12 cellular contexts compared by ENCODE assay signal in the genomic region with DNA sequence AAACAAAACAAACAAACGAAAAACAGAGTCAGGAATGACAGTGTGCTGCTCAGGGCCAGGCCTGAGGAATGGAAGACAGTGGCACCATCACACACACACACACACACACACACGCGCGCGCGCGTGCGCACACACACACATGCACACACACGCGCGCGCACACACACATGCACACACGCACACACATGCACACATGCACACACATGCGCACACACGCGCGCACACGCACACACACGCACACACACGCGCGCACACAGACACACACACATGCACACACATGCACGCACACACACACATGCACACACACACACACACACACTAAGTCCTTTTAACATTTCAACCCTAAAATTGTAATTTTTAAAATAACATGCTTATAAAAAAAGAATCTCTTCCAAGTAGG.
"Had no signal": no experiment of that assay in that cellular context is flagged by ENCODE, and none has a peak within 500 bp of the region (broad histone marks: within the 10 kb centered on the region; RNA-seq: fewer than 3 reads in every experiment).

No MANE protein-coding gene starts in this region.

- H3K4me1 ChIP-seq: heart left ventricle, upper lobe of right lung had no signal

- H3K27ac ChIP-seq: dorsolateral prefrontal cortex, heart left ventricle, ovary, upper lobe of right lung had no signal

- H3K4me3 ChIP-seq: dorsolateral prefrontal cortex, esophagus squamous epithelium, heart left ventricle, ovary, upper lobe of right lung had no signal

- DNase-seq: activated CD4-positive, alpha-beta T cell treated with anti-CD3 and anti-CD28 coated beads, Interleukin-2, amount 50 U/mL, for 4 hours; activated gamma-delta T cell; esophagus squamous epithelium; ovary; T-helper 2 cell; upper lobe of right lung had no signal

- H3K36me3 ChIP-seq: esophagus squamous epithelium, heart left ventricle, ovary, upper lobe of right lung had no signal

- H3K27me3 ChIP-seq: dorsolateral prefrontal cortex, esophagus squamous epithelium, heart left ventricle, ovary, upper lobe of right lung had no signal

- H3K4me3 Mint-ChIP-seq: activated naive CD8-positive, alpha-beta T cell; memory B cell; stimulated activated naive CD8-positive, alpha-beta T cell treated with anti-CD3 and anti-CD28 coated beads, Interleukin-15, Interleukin-2, amounts not matched to agents 100 ng/mL and 50 ng/mL, for 24 hours had no signal

- H3K27ac Mint-ChIP-seq: activated naive CD8-positive, alpha-beta T cell; memory B cell; stimulated activated naive CD8-positive, alpha-beta T cell treated with anti-CD3 and anti-CD28 coated beads, Interleukin-15, Interleukin-2, amounts not matched to agents 100 ng/mL and 50 ng/mL, for 24 hours had no signal

- H3K36me3 Mint-ChIP-seq: activated naive CD8-positive, alpha-beta T cell; memory B cell had no signal

- H3K9me3 Mint-ChIP-seq: stimulated activated naive CD8-positive, alpha-beta T cell treated with anti-CD3 and anti-CD28 coated beads, Interleukin-15, Interleukin-2, amounts not matched to agents 100 ng/mL and 50 ng/mL, for 24 hours had no signal

- H3K9me3 ChIP-seq: esophagus squamous epithelium, heart left ventricle, ovary, upper lobe of right lung had no signal

- ATAC-seq: left lobe of liver, upper lobe of right lung had no signal
